Comparison of ENCODE assay signal across 8 cellular contexts in the genomic region with DNA sequence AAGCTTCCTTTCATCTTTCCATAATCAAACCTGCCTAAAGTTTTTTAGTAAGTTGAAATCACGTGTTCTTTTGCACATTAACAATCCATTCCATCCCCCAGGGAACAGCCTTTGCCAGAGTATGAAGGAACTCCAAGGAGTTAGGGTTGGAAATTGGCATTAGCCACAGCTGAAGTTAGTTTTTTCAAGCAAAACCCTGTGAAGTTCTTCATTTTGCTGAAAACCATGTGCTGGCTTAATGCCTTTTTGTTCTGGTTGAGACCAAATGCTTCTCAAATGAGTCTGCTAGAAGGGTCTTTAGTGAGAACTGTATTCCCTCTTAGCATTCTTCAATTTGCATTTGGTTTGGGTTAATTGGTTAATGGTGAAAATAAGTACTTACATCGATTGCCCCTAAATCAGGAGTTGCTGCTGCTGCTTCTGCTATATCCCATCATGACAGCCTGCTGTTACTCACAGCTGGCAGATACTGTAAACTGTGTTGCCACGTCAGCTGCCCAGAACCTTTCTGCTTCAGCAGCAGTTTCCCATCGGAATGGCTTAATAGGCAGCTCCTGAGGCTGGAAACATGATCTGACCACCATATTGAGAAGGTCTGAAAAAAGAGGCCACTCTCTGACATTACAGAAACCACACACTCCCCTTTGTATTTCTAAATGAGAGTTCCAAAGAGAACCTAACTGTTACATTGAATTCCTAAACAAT. TPM values are rescaled to one million over a fixed set of nuclear protein-coding genes. Genes with fewer than 3 reads are reported as not detected.
A peak's percentile ranks its signal among the peaks of the same experiment; 100 is the strongest.
DNase-seq lines count a peak whose midpoint lies in the region; ATAC-seq and TF ChIP-seq lines count a peak whose summit lies in the region.

No MANE protein-coding gene starts in this region.

- 50% methylated on average over 1 to 2 of the region's 4 CpGs for WGBS in mesodermal cell (ENCODE audit: insufficient coverage in 2 of 2), 2 experiments

- H3K4me1 ChIP-seq in mesodermal cell (ENCODE audit: control insufficient read depth, insufficient read depth, low read length, poor library complexity, severe bottlenecking): no peaks in the 10 kb centered on the region

- H3K27ac ChIP-seq in mesodermal cell (ENCODE audit: low read depth, low read length, severe bottlenecking): peak overlapping the region; percentile 85

- H3K4me3 ChIP-seq in mesodermal cell (ENCODE audit: extremely low read depth, insufficient read depth, low read length, poor library complexity, severe bottlenecking): no peak overlapping the region

- DNase-seq in AG09319 (ENCODE audit: extremely low read depth, low read depth) (peak; percentile 80), NCI-H226 (peak; percentile 12), dedifferentiated amniotic fluid mesenchymal stem cell (ENCODE audit: extremely low spot score) (peak; percentile 93), GF-D8 (lab: John Stamatoyannopoulos, UW) (no peak)
- no peak for DNase-seq in activated CD4-positive, alpha-beta T cell treated with anti-CD3 and anti-CD28 coated beads, Interleukin-2, amount 50 U/mL, for 1 hour

- TF ChIP-seq CTCF in AG09319 (IDR thresholded peaks at IDR 0.05; ENCODE audit: low read depth, low read length): no peak

- ATAC-seq in GM21423 (IDR thresholded peaks at IDR 0.05; ENCODE audit: unreplicated experiment) (no peak), HG02763 (IDR thresholded peaks at IDR 0.05; ENCODE audit: unreplicated experiment) (no peak)

- H3K9me3 ChIP-seq in mesodermal cell (ENCODE audit: control insufficient read depth, low read length): no peaks in the 10 kb centered on the region

- no peaks in the 10 kb centered on the region for H3K36me3 ChIP-seq in mesodermal cell (ENCODE audit: control insufficient read depth, insufficient read depth, low read length)

RNA-seq across cellular contexts. Expression of a gene that starts 14.1 kb away (rescaled TPM):
- 2.2 TPM for polyA plus RNA-seq in mesodermal cell (2013, experiment 1 of 2)
- 1.7 TPM for polyA plus RNA-seq in mesodermal cell (2013, experiment 2 of 2)

Comparison
In these comparisons a context has a peak if more than half of its experiments do, and no peak if none do; other contexts are left out.
1. DNase-seq: peak in AG09319 (single experiment), NCI-H226 (single experiment) and dedifferentiated amniotic fluid mesenchymal stem cell (single experiment); none in activated CD4-positive, alpha-beta T cell treated with anti-CD3 and anti-CD28 coated beads, Interleukin-2, amount 50 U/mL, for 1 hour (single experiment) and GF-D8 (single experiment).